In genomic region chr15:63441266-63441665, GRCh38 we compare ENCODE assay signal across 22 cellular contexts. TPM values are rescaled to one million over a fixed set of nuclear protein-coding genes. Genes with fewer than 3 reads are reported as not detected.
"Had no signal": no experiment of that assay in that cellular context is flagged by ENCODE, and none has a peak within 500 bp of the region (broad histone marks: within the 10 kb centered on the region; RNA-seq: fewer than 3 reads in every experiment).

No MANE protein-coding gene starts in this region.

- H3K9me3 Mint-ChIP-seq: activated T-cell treated with anti-CD3 and anti-CD28 coated beads, Interleukin-2, amount 50 U/mL, for 72 hours; natural killer cell treated with Interleukin-12 subunit alpha and Interleukin-12 subunit beta and Interleukin-15 and Interleukin-18, amount 100 ng/mL, for 72 hours had no signal

- ATAC-seq: activated T-cell treated with anti-CD3 and anti-CD28 coated beads, Interleukin-2, amount 50 U/mL, for 72 hours; gastroesophageal sphincter; left cardiac atrium; left ventricle myocardium superior; natural killer cell treated with Interleukin-12 subunit alpha and Interleukin-12 subunit beta and Interleukin-15 and Interleukin-18, amount 100 ng/mL, for 72 hours; right lobe of liver; stimulated activated naive CD8-positive, alpha-beta T cell treated with anti-CD3 and anti-CD28 coated beads, Interleukin-15, Interleukin-2, amounts not matched to agents 100 U/mL and 50 U/mL, for 24 hours had no signal

- H3K4me3 Mint-ChIP-seq: natural killer cell treated with Interleukin-12 subunit alpha and Interleukin-12 subunit beta and Interleukin-15 and Interleukin-18, amount 100 ng/mL, for 72 hours had no signal

- H3K27ac Mint-ChIP-seq: activated naive CD8-positive, alpha-beta T cell; activated T-cell treated with anti-CD3 and anti-CD28 coated beads, Interleukin-2, amount 50 U/mL, for 72 hours; natural killer cell treated with Interleukin-12 subunit alpha and Interleukin-12 subunit beta and Interleukin-15 and Interleukin-18, amount 100 ng/mL, for 72 hours had no signal

- DNase-seq: activated CD4-positive, alpha-beta T cell treated with anti-CD3 and anti-CD28 coated beads, Interleukin-2, amount 50 U/mL, for 1 hour; activated CD4-positive, CD25-positive, alpha-beta regulatory T cell treated with anti-CD3 and anti-CD28 coated beads, Interleukin-2, amount 50 U/mL, for 72 hours; activated naive CD4-positive, alpha-beta T cell; activated T-cell treated with anti-CD3 and anti-CD28 coated beads for 4 hours; anterior cingulate cortex; dorsolateral prefrontal cortex; effector memory CD4-positive, alpha-beta T cell; hippocampal formation; left cardiac atrium; left ventricle myocardium superior; midbrain; right lobe of liver; stimulated activated CD4-positive, alpha-beta T cell treated with anti-CD3 and anti-CD28 coated beads, Interleukin-2, amount 100 ng/mL, for 48 hours; stimulated activated naive CD8-positive, alpha-beta T cell treated with anti-CD3 and anti-CD28 coated beads, Interleukin-15, Interleukin-2, amounts not matched to agents 100 U/mL and 50 U/mL, for 24 hours; T-helper 1 cell; T1000; testis; upper lobe of left lung had no signal

- H3K27me3 Mint-ChIP-seq: activated naive CD8-positive, alpha-beta T cell; natural killer cell treated with Interleukin-12 subunit alpha and Interleukin-12 subunit beta and Interleukin-15 and Interleukin-18, amount 100 ng/mL, for 72 hours had no signal

- H3K36me3 Mint-ChIP-seq: activated naive CD8-positive, alpha-beta T cell; natural killer cell treated with Interleukin-12 subunit alpha and Interleukin-12 subunit beta and Interleukin-15 and Interleukin-18, amount 100 ng/mL, for 72 hours had no signal

RNA-seq across cellular contexts. Expression of gene CA12, which starts 59.6 kb away (rescaled TPM):
- total RNA-seq: natural killer cell treated with Interleukin-12 subunit alpha and Interleukin-12 subunit beta and Interleukin-15 and Interleukin-18, amount 100 ng/mL, for 72 hours had no signal
